Comparison of ENCODE assay signal across 9 cellular contexts in the genomic region with DNA sequence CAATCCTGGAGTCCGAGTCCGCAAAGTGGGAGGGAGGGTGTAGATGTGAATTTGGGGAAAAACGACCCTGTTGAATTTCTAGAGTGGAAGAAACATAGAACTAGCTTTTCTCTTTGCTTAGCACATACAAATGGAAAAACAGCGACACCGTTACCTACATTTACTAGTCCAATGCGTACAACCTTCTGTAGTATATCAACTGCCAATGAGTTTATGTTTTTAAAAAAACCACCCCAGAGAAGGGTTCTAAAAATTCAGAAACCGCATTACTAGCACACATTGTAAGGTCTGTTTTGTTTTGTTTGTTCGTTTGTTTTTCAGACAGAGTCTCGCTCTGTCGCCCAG. TPM values are rescaled to one million over a fixed set of nuclear protein-coding genes. Genes with fewer than 3 reads are reported as not detected.
A peak's percentile ranks its signal among the peaks of the same experiment; 100 is the strongest.
DNase-seq lines count a peak whose midpoint lies in the region; ATAC-seq and TF ChIP-seq lines count a peak whose summit lies in the region.
"Had no signal": no experiment of that assay in that cellular context is flagged by ENCODE, and none has a peak within 500 bp of the region (broad histone marks: within the 10 kb centered on the region; RNA-seq: fewer than 3 reads in every experiment).

No MANE protein-coding gene starts in this region.

- CTCF ChIA-PET in CD4-positive, alpha-beta memory T cell (lab: Charles Lee; ENCODE audit: partially characterized antibody) = interaction anchor here (0.7 kb wide), 1 partner anchor 60 kb away, joined by 5 read pairs; no protein-coding TSS in a partner anchor
- CTCF ChIA-PET in PC-3 (lab: Charles Lee) = no interaction called here

- H3K27ac ChIP-seq in CD4-positive, alpha-beta memory T cell (ENCODE audit: low read depth, low read length) = peak overlapping the region; percentile 95
- H3K27ac ChIP-seq in PC-3 (ENCODE audit: low read length) = no peak overlapping the region

- no peaks in the 10 kb centered on the region for H3K27me3 Mint-ChIP-seq in CD4-positive, alpha-beta memory T cell

- H3K27ac Mint-ChIP-seq in CD4-positive, alpha-beta memory T cell = peak overlapping the region; percentile 98 to 99 (median 99)

- peak; percentile 15 for ATAC-seq in GM21717 (IDR thresholded peaks at IDR 0.05; ENCODE audit: unreplicated experiment)
- ATAC-seq in PC-3 = peak; percentile 4; the same call in 1 of the 2 replicates

- peak overlapping the region; percentile 79 for H3K4me2 ChIP-seq in PC-3 (ENCODE audit: low read length)
- H3K4me2 ChIP-seq in skeletal muscle satellite cell (ENCODE audit: low read length) = peak overlapping the region; percentile 89

- H2AFZ ChIP-seq in PC-3 (ENCODE audit: low read length) = peak overlapping the region; percentile 81

- peaks cover 12 to 49% (median 25%) of the 10 kb centered on the region in 4 donors for H3K4me1 Mint-ChIP-seq in CD4-positive, alpha-beta memory T cell

- no peak overlapping the region; the same call in 1 of the 2 replicates for H3K9ac ChIP-seq in PC-3 (ENCODE audit: low read length)
- peak overlapping the region; percentile 89 for H3K9ac ChIP-seq in skeletal muscle satellite cell (ENCODE audit: low read depth, low read length)

- no peak for TF ChIP-seq CTCF in PC-3 (conservative IDR thresholded peaks at IDR 0.05; ENCODE audit: low read depth, low read length)
- no peak for TF ChIP-seq CTCF in fibroblast of villous mesenchyme (IDR thresholded peaks at IDR 0.05; ENCODE audit: insufficient read depth, low read depth, low read length)

- peaks cover 6 to 22% of the 10 kb centered on the region in 2 donors for H3K36me3 Mint-ChIP-seq in CD4-positive, alpha-beta memory T cell

- no TSS peak for BruUV-seq in PC-3 (replicated peaks; lab: Mats Ljungman, UMichigan)

- H3K4me3 ChIP-seq in CD4-positive, alpha-beta memory T cell (ENCODE audit: low read length in 2 of 2) = peak overlapping the region in 1 of 2 donors; percentile 72
- H3K4me3 ChIP-seq in PC-3 (ENCODE audit: low read length) (peak overlapping the region; percentile 83), fibroblast of villous mesenchyme (ENCODE audit: low read depth, low read length) (peak overlapping the region; percentile 97), skeletal muscle satellite cell (ENCODE audit: low read length) (peak overlapping the region; percentile 92)

- no peaks in the 10 kb centered on the region for H4K20me1 ChIP-seq in PC-3 (ENCODE audit: low read length)

- intact Hi-C loops in CD4-positive, alpha-beta memory T cell (cut with micrococcal nuclease) = loop anchor here (1.0 to 2.0 kb wide), 5 partner anchors 60 to 1977 kb away; a partner anchor contains a TSS
- intact Hi-C loops in PC-3 (cut with micrococcal nuclease) = loop anchor here (2.0 kb wide), 2 partner anchors 29 to 59 kb away; a partner anchor contains a TSS

- H3K79me2 ChIP-seq in PC-3 (ENCODE audit: low read length) = peaks cover 28% of the 10 kb centered on the region

- POLR2A ChIA-PET in CD4-positive, alpha-beta memory T cell (lab: Charles Lee; ENCODE audit: partially characterized antibody) = interaction anchor here (4.9 kb wide), 1 partner anchor 60 kb away, joined by 49 read pairs; a partner anchor contains a TSS
- POLR2A ChIA-PET in PC-3 (lab: Charles Lee; ENCODE audit: unreplicated experiment) = no interaction called here

- no peaks in the 10 kb centered on the region for H3K36me3 ChIP-seq in CD4-positive, alpha-beta memory T cell (ENCODE audit: insufficient read depth, low read length)
- H3K36me3 ChIP-seq in PC-3 (ENCODE audit: low read depth, low read length) (0 out of 2 replicates have a peak, but pooled peaks cover 3% of the 10 kb centered on the region), skeletal muscle satellite cell (ENCODE audit: insufficient read depth, low read length) (peaks cover 4% of the 10 kb centered on the region)

- no peaks in the 10 kb centered on the region for H3K9me2 ChIP-seq in PC-3 (replicated peaks; ENCODE audit: low read length)

- peaks cover 23% of the 10 kb centered on the region for H3K4me1 ChIP-seq in CD4-positive, alpha-beta memory T cell (ENCODE audit: insufficient read depth, low read length)
- H3K4me1 ChIP-seq in PC-3 (ENCODE audit: insufficient read depth, low read length) = peaks cover 5% of the 10 kb centered on the region
- peaks cover 12% of the 10 kb centered on the region for H3K4me1 ChIP-seq in skeletal muscle satellite cell (ENCODE audit: control insufficient read depth, insufficient read depth, low read length)

- H3K27me3 ChIP-seq in CD4-positive, alpha-beta memory T cell (ENCODE audit: insufficient read depth, low read length) = no peaks in the 10 kb centered on the region
- H3K27me3 ChIP-seq in PC-3 (ENCODE audit: low read length) = no peaks in the 10 kb centered on the region
- H3K27me3 ChIP-seq in skeletal muscle satellite cell (ENCODE audit: control insufficient read depth, insufficient read depth, low read length) = no peaks in the 10 kb centered on the region

- H3K4me3 Mint-ChIP-seq in CD4-positive, alpha-beta memory T cell = peak overlapping the region; percentile 91 to 97 (median 96)

- DNase-seq in CD4-positive, alpha-beta memory T cell = no peak
- DNase-seq in PC-3 (no peak), fibroblast of villous mesenchyme (ENCODE audit: low read depth) (no peak), superior temporal gyrus (ENCODE audit: extremely low spot score) (no peak), NCI-H2196 (lab: John Stamatoyannopoulos, UW; ENCODE audit: unreplicated experiment) (no peak), OCI-M1 (lab: John Stamatoyannopoulos, UW) (no peak)

- no peaks in the 10 kb centered on the region for H3K9me3 ChIP-seq in CD4-positive, alpha-beta memory T cell (ENCODE audit: control insufficient read depth in 1 of 2, low read length in 2 of 2)
- H3K9me3 ChIP-seq in PC-3 (ENCODE audit: low read length) = no peaks in the 10 kb centered on the region
- H3K9me3 ChIP-seq in skeletal muscle satellite cell (replicated peaks; ENCODE audit: low read length) = no peaks in the 10 kb centered on the region

- H3F3A ChIP-seq in PC-3 (ENCODE audit: low read length, unreplicated experiment) = no peaks in the 10 kb centered on the region

- H3K9me3 Mint-ChIP-seq in CD4-positive, alpha-beta memory T cell = no peaks in the 10 kb centered on the region

RNA-seq across cellular contexts. Expression of a gene that starts 0.3 kb away (rescaled TPM):
- total RNA-seq in CD4-positive, alpha-beta memory T cell = 100 to 1,000 TPM; 104 to 105 TPM
- polyA plus RNA-seq in CD4-positive, alpha-beta memory T cell = 10 to 100 TPM; 59.9 to 66.2 TPM
- total RNA-seq in PC-3 (2014; rRNA removed) (16.8 and 18.1 TPM in 2 replicates), fibroblast of villous mesenchyme (68.0 and 105 TPM in 2 replicates)
- 28.2 and 43.6 TPM in 2 replicates for total RNA-seq in skeletal muscle satellite cell (2012; rRNA removed)

RNA-seq across cellular contexts. Expression of a gene that starts 45.6 kb away (rescaled TPM):
- not detected for total RNA-seq in CD4-positive, alpha-beta memory T cell
- not detected for polyA plus RNA-seq in CD4-positive, alpha-beta memory T cell
- total RNA-seq in PC-3 (2014; rRNA removed) (not detected in 2 replicates), fibroblast of villous mesenchyme (not detected in 2 replicates)
- not detected in 2 replicates for total RNA-seq in skeletal muscle satellite cell (2012; rRNA removed)
- total RNA-seq: NCI-H460 had no signal

RNA-seq across cellular contexts. Expression of a gene that starts 59.2 kb away (rescaled TPM):
- total RNA-seq in CD4-positive, alpha-beta memory T cell = 10 to 100 TPM; 71.4 to 75.3 TPM
- polyA plus RNA-seq in CD4-positive, alpha-beta memory T cell = 100 to 1,000 TPM in 1 of 2 donors, 10 to 100 TPM in 1; 64.3 to 103 TPM
- total RNA-seq in PC-3 (2014; rRNA removed) = 29.9 and 43.6 TPM in 2 replicates
- total RNA-seq in fibroblast of villous mesenchyme = 38.0 and 47.7 TPM in 2 replicates
- total RNA-seq in skeletal muscle satellite cell (2012; rRNA removed) = 31.7 and 34.7 TPM in 2 replicates
